ENCODE assay signal across 2 cellular contexts in the genomic region with DNA sequence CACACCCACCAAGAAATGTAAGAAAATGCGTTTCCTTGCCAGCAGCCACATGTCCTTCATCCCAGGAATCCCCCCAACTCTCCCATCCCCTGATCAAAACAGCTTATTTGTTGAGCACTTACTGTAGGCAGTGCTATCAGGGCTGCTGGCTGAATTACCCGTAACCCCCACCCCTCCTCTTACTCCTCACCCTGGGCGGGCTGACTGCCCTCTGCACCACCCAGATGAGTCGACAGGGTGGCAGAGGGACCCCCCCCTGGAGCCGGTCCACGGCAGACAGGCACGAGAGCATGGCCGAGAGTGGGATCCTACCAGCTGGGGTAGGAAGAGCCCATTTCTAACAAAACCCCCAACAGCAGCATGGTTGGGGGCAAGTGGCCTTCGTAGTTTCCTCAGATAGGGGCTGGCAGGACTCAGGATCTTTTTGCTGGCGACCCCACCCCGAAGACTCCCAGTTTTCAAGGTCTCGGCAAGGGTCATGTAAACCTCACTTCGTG.
TF ChIP-seq lines count a peak whose summit lies in the region.

No MANE protein-coding gene starts in this region.

TF ChIP-seq in HEK293, 187 proteins besides CTCF, POLR2A, EP300 and RAD21 (continued from another document and continues in another):
- TF ChIP-seq ZNF776 (tag by site-specific recombination; IDR thresholded peaks at IDR 0.05; ENCODE audit: borderline replicate concordance) (no peak), ZSCAN30 (tag by site-specific recombination; IDR thresholded peaks at IDR 0.05) (no peak), ZIC2 (tag by site-specific recombination; IDR thresholded peaks at IDR 0.05) (no peak), ZNF10 (tag by site-specific recombination; IDR thresholded peaks at IDR 0.05) (peak; percentile 65; the same call in 1 of the 2 replicates), ZNF837 (tag by site-specific recombination; IDR thresholded peaks at IDR 0.05) (no peak), ZBTB7A (tag by site-specific recombination; IDR thresholded peaks at IDR 0.05; ENCODE audit: low read depth) (no peak), ZNF830 (tag by site-specific recombination; IDR thresholded peaks at IDR 0.05; ENCODE audit: low read depth) (no peak), ZNF423 (tag by site-specific recombination; IDR thresholded peaks at IDR 0.05) (no peak), ZNF530 (tag by site-specific recombination; IDR thresholded peaks at IDR 0.05; ENCODE audit: low read depth) (no peak), ZNF335 (tag by site-specific recombination; conservative IDR thresholded peaks at IDR 0.05) (0 out of 2 replicates have a peak, but pooled peaks have one; percentile 1), EGR2 (tag by site-specific recombination; IDR thresholded peaks at IDR 0.05; ENCODE audit: low read depth) (no peak), ZNF146 (tag by site-specific recombination; IDR thresholded peaks at IDR 0.05) (no peak), MZF1 (tag by site-specific recombination; IDR thresholded peaks at IDR 0.05; ENCODE audit: borderline replicate concordance) (peak; percentile 88), ZFP3 (tag by site-specific recombination; IDR thresholded peaks at IDR 0.05; ENCODE audit: low read depth) (no peak), HOXD13 (CRISPR knock-in tag; IDR thresholded peaks at IDR 0.05; ENCODE audit: borderline replicate concordance) (no peak), ZNF560 (tag by site-specific recombination; IDR thresholded peaks at IDR 0.05; ENCODE audit: borderline replicate concordance) (no peak), HOXA7 (CRISPR knock-in tag; IDR thresholded peaks at IDR 0.05; ENCODE audit: borderline replicate concordance) (no peak)
- TF ChIP-seq, protein P1, sequence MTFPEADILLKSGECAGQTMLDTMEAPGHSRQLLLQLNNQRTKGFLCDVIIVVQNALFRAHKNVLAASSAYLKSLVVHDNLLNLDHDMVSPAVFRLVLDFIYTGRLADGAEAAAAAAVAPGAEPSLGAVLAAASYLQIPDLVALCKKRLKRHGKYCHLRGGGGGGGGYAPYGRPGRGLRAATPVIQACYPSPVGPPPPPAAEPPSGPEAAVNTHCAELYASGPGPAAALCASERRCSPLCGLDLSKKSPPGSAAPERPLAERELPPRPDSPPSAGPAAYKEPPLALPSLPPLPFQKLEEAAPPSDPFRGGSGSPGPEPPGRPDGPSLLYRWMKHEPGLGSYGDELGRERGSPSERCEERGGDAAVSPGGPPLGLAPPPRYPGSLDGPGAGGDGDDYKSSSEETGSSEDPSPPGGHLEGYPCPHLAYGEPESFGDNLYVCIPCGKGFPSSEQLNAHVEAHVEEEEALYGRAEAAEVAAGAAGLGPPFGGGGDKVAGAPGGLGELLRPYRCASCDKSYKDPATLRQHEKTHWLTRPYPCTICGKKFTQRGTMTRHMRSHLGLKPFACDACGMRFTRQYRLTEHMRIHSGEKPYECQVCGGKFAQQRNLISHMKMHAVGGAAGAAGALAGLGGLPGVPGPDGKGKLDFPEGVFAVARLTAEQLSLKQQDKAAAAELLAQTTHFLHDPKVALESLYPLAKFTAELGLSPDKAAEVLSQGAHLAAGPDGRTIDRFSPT (tag by site-specific recombination; IDR thresholded peaks at IDR 0.05), result no peak
- TF ChIP-seq, protein P2, sequence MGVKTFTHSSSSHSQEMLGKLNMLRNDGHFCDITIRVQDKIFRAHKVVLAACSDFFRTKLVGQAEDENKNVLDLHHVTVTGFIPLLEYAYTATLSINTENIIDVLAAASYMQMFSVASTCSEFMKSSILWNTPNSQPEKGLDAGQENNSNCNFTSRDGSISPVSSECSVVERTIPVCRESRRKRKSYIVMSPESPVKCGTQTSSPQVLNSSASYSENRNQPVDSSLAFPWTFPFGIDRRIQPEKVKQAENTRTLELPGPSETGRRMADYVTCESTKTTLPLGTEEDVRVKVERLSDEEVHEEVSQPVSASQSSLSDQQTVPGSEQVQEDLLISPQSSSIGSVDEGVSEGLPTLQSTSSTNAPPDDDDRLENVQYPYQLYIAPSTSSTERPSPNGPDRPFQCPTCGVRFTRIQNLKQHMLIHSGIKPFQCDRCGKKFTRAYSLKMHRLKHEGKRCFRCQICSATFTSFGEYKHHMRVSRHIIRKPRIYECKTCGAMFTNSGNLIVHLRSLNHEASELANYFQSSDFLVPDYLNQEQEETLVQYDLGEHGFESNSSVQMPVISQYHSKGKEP (tag by site-specific recombination; IDR thresholded peaks at IDR 0.05), result no peak
- TF ChIP-seq, protein P3, sequence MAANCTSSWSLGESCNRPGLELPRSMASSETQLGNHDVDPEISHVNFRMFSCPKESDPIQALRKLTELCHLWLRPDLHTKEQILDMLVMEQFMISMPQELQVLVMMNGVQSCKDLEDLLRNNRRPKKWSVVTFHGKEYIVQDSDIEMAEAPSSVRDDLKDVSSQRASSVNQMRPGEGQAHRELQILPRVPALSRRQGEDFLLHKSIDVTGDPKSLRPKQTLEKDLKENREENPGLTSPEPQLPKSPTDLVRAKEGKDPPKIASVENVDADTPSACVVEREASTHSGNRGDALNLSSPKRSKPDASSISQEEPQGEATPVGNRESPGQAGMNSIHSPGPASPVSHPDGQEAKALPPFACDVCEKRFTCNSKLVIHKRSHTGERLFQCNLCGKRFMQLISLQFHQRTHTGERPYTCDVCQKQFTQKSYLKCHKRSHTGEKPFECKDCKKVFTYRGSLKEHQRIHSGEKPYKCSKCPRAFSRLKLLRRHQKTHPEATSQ (tag by site-specific recombination; IDR thresholded peaks at IDR 0.05), result no peak
- TF ChIP-seq, protein P4, sequence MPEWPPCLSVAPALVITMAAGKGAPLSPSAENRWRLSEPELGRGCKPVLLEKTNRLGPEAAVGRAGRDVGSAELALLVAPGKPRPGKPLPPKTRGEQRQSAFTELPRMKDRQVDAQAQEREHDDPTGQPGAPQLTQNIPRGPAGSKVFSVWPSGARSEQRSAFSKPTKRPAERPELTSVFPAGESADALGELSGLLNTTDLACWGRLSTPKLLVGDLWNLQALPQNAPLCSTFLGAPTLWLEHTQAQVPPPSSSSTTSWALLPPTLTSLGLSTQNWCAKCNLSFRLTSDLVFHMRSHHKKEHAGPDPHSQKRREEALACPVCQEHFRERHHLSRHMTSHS (tag by site-specific recombination; IDR thresholded peaks at IDR 0.05), result no peak

TF ChIP-seq in HEK293T, 16 proteins besides CTCF, POLR2A, EP300 and RAD21 (continued from another document):
- TF ChIP-seq LEF1 (IDR thresholded peaks at IDR 0.05; ENCODE audit: borderline replicate concordance) (no peak), L3MBTL2 (conservative IDR thresholded peaks at IDR 0.05) (no peak), TARDBP (IDR thresholded peaks at IDR 0.05) (no peak), NFRKB (IDR thresholded peaks at IDR 0.05) (no peak)
